ENCODE assay signal across 8 cellular contexts in genomic region chr1:30718636-30719405, GRCh38. TPM values are rescaled to one million over a fixed set of nuclear protein-coding genes. Genes with fewer than 3 reads are reported as not detected.
DNase-seq lines count a peak whose midpoint lies in the region; ATAC-seq and TF ChIP-seq lines count a peak whose summit lies in the region.

No MANE protein-coding gene starts in this region.

- peaks cover 0 to 5% (median 0%) of the 10 kb centered on the region in 7 donors for H3K9me3 Mint-ChIP-seq in CD4-positive, CD25-positive, alpha-beta regulatory T cell

- H3K27me3 ChIP-seq in CD4-positive, CD25-positive, alpha-beta regulatory T cell (ENCODE audit: control insufficient read depth, insufficient read depth, low read length) = no peaks in the 10 kb centered on the region
- H3K27me3 ChIP-seq in OCI-LY3 (ENCODE audit: low read depth, low read length) (no peaks in the 10 kb centered on the region), muscle layer of duodenum (ENCODE audit: low read depth, low read length) (no peaks in the 10 kb centered on the region)

- H3K9me3 ChIP-seq in CD4-positive, CD25-positive, alpha-beta regulatory T cell (ENCODE audit: control insufficient read depth in 2 of 2, low read length in 2 of 2) = peaks cover 0 to 9% of the 10 kb centered on the region in 2 experiments
- H3K9me3 ChIP-seq in OCI-LY3 (ENCODE audit: insufficient read depth, low read length) = no peaks in the 10 kb centered on the region
- peaks cover 0 to 10% of the 10 kb centered on the region in 2 donors for H3K9me3 ChIP-seq in muscle layer of duodenum (ENCODE audit: control insufficient read depth in 1 of 2, low read length in 2 of 2)

- peak; percentile 67 to 71 for ATAC-seq in CD4-positive, CD25-positive, alpha-beta regulatory T cell (ENCODE audit: low read depth in 2 of 2)
- ATAC-seq in GM19351 (IDR thresholded peaks at IDR 0.05; ENCODE audit: unreplicated experiment) = peak; percentile 50
- peak; percentile 47 for ATAC-seq in HG03521 (IDR thresholded peaks at IDR 0.05; ENCODE audit: unreplicated experiment)

- no peaks in the 10 kb centered on the region for H3K36me3 ChIP-seq in CD4-positive, CD25-positive, alpha-beta regulatory T cell (ENCODE audit: control insufficient read depth, insufficient read depth, low read length)
- H3K36me3 ChIP-seq in OCI-LY3 (replicated peaks; ENCODE audit: low read depth, low read length) = no peaks in the 10 kb centered on the region
- H3K36me3 ChIP-seq in muscle layer of duodenum (ENCODE audit: control insufficient read depth in 1 of 2, insufficient read depth in 2 of 2, low read length in 2 of 2) = no peaks in the 10 kb centered on the region

- H3K4me3 Mint-ChIP-seq in CD4-positive, CD25-positive, alpha-beta regulatory T cell = peak overlapping the region; percentile 76 to 94 (median 92)

- no peaks in the 10 kb centered on the region for H4K20me1 ChIP-seq in OCI-LY3 (ENCODE audit: insufficient read depth, low read length)

- peaks cover 8% of the 10 kb centered on the region for H3K36me3 Mint-ChIP-seq in CD4-positive, CD25-positive, alpha-beta regulatory T cell

- H3K79me2 ChIP-seq in OCI-LY3 (ENCODE audit: low read length) = no peaks in the 10 kb centered on the region

- peak overlapping the region; percentile 88 to 97 (median 95) for H3K27ac Mint-ChIP-seq in CD4-positive, CD25-positive, alpha-beta regulatory T cell

- peak overlapping the region; percentile 40 for H3K4me3 ChIP-seq in CD4-positive, CD25-positive, alpha-beta regulatory T cell (ENCODE audit: low read depth, low read length)
- H3K4me3 ChIP-seq in OCI-LY3 (ENCODE audit: low read length) = peak overlapping the region; percentile 99
- peak overlapping the region; percentile 73 for H3K4me3 ChIP-seq in epithelial cell of proximal tubule (ENCODE audit: low read depth, low read length)
- H3K4me3 ChIP-seq in muscle layer of duodenum (ENCODE audit: low read depth in 1 of 2, low read length in 2 of 2) = peak overlapping the region; percentile 60 to 67

- H3K27ac ChIP-seq in CD4-positive, CD25-positive, alpha-beta regulatory T cell (ENCODE audit: insufficient read depth, low read length, poor library complexity, severe bottlenecking) = peak overlapping the region; percentile 100
- H3K27ac ChIP-seq in OCI-LY3 (ENCODE audit: low read length) (peak overlapping the region; percentile 69), muscle layer of duodenum (ENCODE audit: low read length) (peak overlapping the region; percentile 92)

- H3K4me2 ChIP-seq in OCI-LY3 (ENCODE audit: low read length) = peak overlapping the region; percentile 96

- TF ChIP-seq CTCF in OCI-LY3 (IDR thresholded peaks at IDR 0.05; ENCODE audit: low read depth, low read length) (peak; percentile 76), epithelial cell of proximal tubule (conservative IDR thresholded peaks at IDR 0.05; ENCODE audit: low read depth, low read length) (peak; percentile 81)

- H3K4me1 Mint-ChIP-seq in CD4-positive, CD25-positive, alpha-beta regulatory T cell = peaks cover 0 to 42% (median 11%) of the 10 kb centered on the region in 4 donors

- peak; percentile 76 to 96 (median 96) for DNase-seq in CD4-positive, CD25-positive, alpha-beta regulatory T cell
- DNase-seq in activated T-cell treated with anti-CD3 and anti-CD28 coated beads for 4 hours = peak; percentile 85
- peak; percentile 67 for DNase-seq in epithelial cell of proximal tubule (ENCODE audit: low read depth)
- peak; percentile 72 for DNase-seq in stimulated activated CD8-positive, alpha-beta memory T cell treated with anti-CD3 and anti-CD28 coated beads, Interleukin-7, amount 100 ng/mL, for 24 hours (ENCODE audit: low read depth)

- no peaks in the 10 kb centered on the region for H3K27me3 Mint-ChIP-seq in CD4-positive, CD25-positive, alpha-beta regulatory T cell

- peak overlapping the region; percentile 93 for H3K9ac ChIP-seq in OCI-LY3 (ENCODE audit: low read length)

- H2AFZ ChIP-seq in OCI-LY3 (ENCODE audit: low read depth, low read length) = peak overlapping the region; percentile 87

- H3K4me1 ChIP-seq in CD4-positive, CD25-positive, alpha-beta regulatory T cell (ENCODE audit: control insufficient read depth, insufficient read depth, low read length, poor library complexity, severe bottlenecking) = peaks cover 15% of the 10 kb centered on the region
- H3K4me1 ChIP-seq in OCI-LY3 (ENCODE audit: low read length) (peaks cover 16% of the 10 kb centered on the region), muscle layer of duodenum (ENCODE audit: control insufficient read depth in 1 of 2, insufficient read depth in 2 of 2, low read length in 2 of 2) (peaks cover 3 to 6% of the 10 kb centered on the region in 2 donors)

RNA-seq across cellular contexts. Expression of gene MATN1, which starts 4.6 kb away (rescaled TPM):
- 1.9 TPM for total RNA-seq in CD4-positive, CD25-positive, alpha-beta regulatory T cell
- polyA plus RNA-seq in CD4-positive, CD25-positive, alpha-beta regulatory T cell = not detected
- total RNA-seq in epithelial cell of proximal tubule = not detected in 2 replicates

RNA-seq across cellular contexts. Expression of gene LAPTM5, which starts 38.8 kb away (rescaled TPM):
- 589 TPM for total RNA-seq in CD4-positive, CD25-positive, alpha-beta regulatory T cell
- 100 to 1,000 TPM; 552 to 687 (median 620) TPM for polyA plus RNA-seq in CD4-positive, CD25-positive, alpha-beta regulatory T cell
- 2.2 and 2.4 TPM in 2 replicates for total RNA-seq in epithelial cell of proximal tubule

Comparison
In these comparisons a context has a peak if more than half of its experiments do, and no peak if none do; other contexts are left out.
1. Peak in every context shown above with its lines: DNase-seq, ATAC-seq, H3K4me3 ChIP-seq and H3K27ac ChIP-seq.
2. H3K4me3 ChIP-seq: peak in every context shown above with its lines; median percentile 99 in OCI-LY3; 73 in epithelial cell of proximal tubule; 64 in muscle layer of duodenum; 40 in CD4-positive, CD25-positive, alpha-beta regulatory T cell.
3. RNA of gene LAPTM5, which starts 38.8 kb away (total RNA-seq): 589 TPM in CD4-positive, CD25-positive, alpha-beta regulatory T cell (single experiment); 2.2 to 2.4 TPM in epithelial cell of proximal tubule; every median in the first group is over 100 times any median in the second.